21 cellular contexts compared by ENCODE assay signal in genomic region chr17:2275722-2276121, GRCh38. TPM values are rescaled to one million over a fixed set of nuclear protein-coding genes. Genes with fewer than 3 reads are reported as not detected.
DNase-seq lines count a peak whose midpoint lies in the region; ATAC-seq and TF ChIP-seq lines count a peak whose summit lies in the region.
"Had no signal": no experiment of that assay in that cellular context is flagged by ENCODE, and none has a peak within 500 bp of the region (broad histone marks: within the 10 kb centered on the region; RNA-seq: fewer than 3 reads in every experiment).

No MANE protein-coding gene starts in this region.

- no peaks in the 10 kb centered on the region for H3K4me1 ChIP-seq in neural progenitor cell
- H3K4me1 ChIP-seq in upper lobe of right lung = no peaks in the 10 kb centered on the region
- H3K4me1 ChIP-seq: A549, left lung had no signal

- H3K4me3 Mint-ChIP-seq in T-cell = peak overlapping the region in 2 of 3 donors; percentile 39 to 51
- H3K4me3 Mint-ChIP-seq in activated naive CD8-positive, alpha-beta T cell treated with anti-CD3 and anti-CD28 coated beads, Interleukin-2, amount 50 U/mL, for 24 hours = no peak overlapping the region
- no peak overlapping the region for H3K4me3 Mint-ChIP-seq in neural progenitor cell
- H3K4me3 Mint-ChIP-seq: activated B cell treated with CpG ODN at 0.5 μM for 24 hours had no signal

- ATAC-seq in T-cell (replicated peaks in 1 of 4) (peak in 3 of 4 experiments; percentile 68 to 87 (median 73)), upper lobe of right lung (no peak)
- ATAC-seq in activated naive CD8-positive, alpha-beta T cell treated with anti-CD3 and anti-CD28 coated beads, Interleukin-2, amount 50 U/mL, for 24 hours = no peak
- ATAC-seq: A549, left lung had no signal

- peaks cover 4% of the 10 kb centered on the region for H3K36me3 ChIP-seq in neural progenitor cell
- peaks cover 35% of the 10 kb centered on the region for H3K36me3 ChIP-seq in upper lobe of right lung

- no peaks in the 10 kb centered on the region for H3K9me3 Mint-ChIP-seq in T-cell
- H3K9me3 Mint-ChIP-seq in activated naive CD8-positive, alpha-beta T cell treated with anti-CD3 and anti-CD28 coated beads, Interleukin-2, amount 50 U/mL, for 24 hours = no peaks in the 10 kb centered on the region
- H3K9me3 Mint-ChIP-seq in neural progenitor cell = no peaks in the 10 kb centered on the region
- H3K9me3 Mint-ChIP-seq: activated B cell treated with CpG ODN at 0.5 μM for 24 hours had no signal

- H3K4me1 Mint-ChIP-seq in T-cell (peaks cover 54 to 59% (median 54%) of the 10 kb centered on the region in 3 donors), neural progenitor cell (no peaks in the 10 kb centered on the region)
- H3K4me1 Mint-ChIP-seq in activated naive CD8-positive, alpha-beta T cell treated with anti-CD3 and anti-CD28 coated beads, Interleukin-2, amount 50 U/mL, for 24 hours = peaks cover 49% of the 10 kb centered on the region
- H3K4me1 Mint-ChIP-seq: activated B cell treated with CpG ODN at 0.5 μM for 24 hours had no signal

- DNase-seq in activated CD8-positive, alpha-beta memory T cell treated with anti-CD3 and anti-CD28 coated beads for 24 hours = peak; percentile 55
- DNase-seq in activated CD8-positive, alpha-beta memory T cell treated with anti-CD3 and anti-CD28 coated beads, Interleukin-2, amount 50 U/mL, for 4 hours = no peak
- DNase-seq in T-cell = no peak
- no peak for DNase-seq in activated naive CD8-positive, alpha-beta T cell treated with anti-CD3 and anti-CD28 coated beads, Interleukin-2, amount 50 U/mL, for 24 hours
- no peak for DNase-seq in neural progenitor cell (ENCODE audit: low spot score)
- DNase-seq in upper lobe of right lung = no peak
- DNase-seq in C1 segment of cervical spinal cord (lab: John Stamatoyannopoulos, UW) = no peak
- no peak for DNase-seq in COR-L47 (lab: John Stamatoyannopoulos, UW)
- DNase-seq: activated B cell treated with CpG ODN at 0.5 μM for 24 hours; brain microvascular endothelial cell; glutamatergic neuron; left lung; MG63; NCI-H1436 treated with DMSO at 0.1 percent for 48 hours; NCI-H524; stimulated activated CD4-positive, alpha-beta T cell treated with anti-CD3 and anti-CD28 coated beads, Interleukin-2, amount 100 ng/mL, for 48 hours had no signal

- POLR2A ChIA-PET in T-cell (lab: Charles Lee) = no interaction called here

- H3K36me3 Mint-ChIP-seq in T-cell (peaks cover 42% of the 10 kb centered on the region), neural progenitor cell (peaks cover 15% of the 10 kb centered on the region)
- H3K36me3 Mint-ChIP-seq in activated naive CD8-positive, alpha-beta T cell treated with anti-CD3 and anti-CD28 coated beads, Interleukin-2, amount 50 U/mL, for 24 hours (ENCODE audit: low read depth) = peaks cover 45% of the 10 kb centered on the region

- no peaks in the 10 kb centered on the region for H3K79me2 ChIP-seq in neural progenitor cell (ENCODE audit: low read depth)

- H2AFZ ChIP-seq in neural progenitor cell (replicated peaks) = no peak overlapping the region

- H3K9me3 ChIP-seq in neural progenitor cell (ENCODE audit: low read depth) = no peaks in the 10 kb centered on the region
- H3K9me3 ChIP-seq in upper lobe of right lung = no peaks in the 10 kb centered on the region
- H3K9me3 ChIP-seq: A549, left lung, MG63, neutrophil had no signal

- H3K27ac Mint-ChIP-seq in T-cell (peak overlapping the region; percentile 71 to 81), neural progenitor cell (peak overlapping the region; percentile 68)
- H3K27ac Mint-ChIP-seq in activated naive CD8-positive, alpha-beta T cell treated with anti-CD3 and anti-CD28 coated beads, Interleukin-2, amount 50 U/mL, for 24 hours = peak overlapping the region; percentile 18
- H3K27ac Mint-ChIP-seq: activated B cell treated with CpG ODN at 0.5 μM for 24 hours had no signal

- H3K27me3 ChIP-seq in neural progenitor cell (no peaks in the 10 kb centered on the region), upper lobe of right lung (no peaks in the 10 kb centered on the region)
- H3K27me3 ChIP-seq: brain microvascular endothelial cell, left lung, MG63, neutrophil had no signal

- no peak overlapping the region for H3K4me3 ChIP-seq in neural progenitor cell
- no peak overlapping the region for H3K4me3 ChIP-seq in upper lobe of right lung
- H3K4me3 ChIP-seq: A549, coronary artery, left lung, MG63, smooth muscle cell had no signal

- H3K4me2 ChIP-seq in neural progenitor cell = no peak overlapping the region
- H3K4me2 ChIP-seq: A549, smooth muscle cell had no signal

- no peak overlapping the region for H3K27ac ChIP-seq in neural progenitor cell
- H3K27ac ChIP-seq in upper lobe of right lung = no peak overlapping the region
- H3K27ac ChIP-seq: A549, brain microvascular endothelial cell, coronary artery, HL-60, left lung, neutrophil had no signal

- TF ChIP-seq CTCF in neural progenitor cell (IDR thresholded peaks at IDR 0.05) = no peak
- no peak for TF ChIP-seq CTCF in upper lobe of right lung (IDR thresholded peaks at IDR 0.05)

- no peaks in the 10 kb centered on the region for H3K27me3 Mint-ChIP-seq in T-cell
- H3K27me3 Mint-ChIP-seq in activated naive CD8-positive, alpha-beta T cell treated with anti-CD3 and anti-CD28 coated beads, Interleukin-2, amount 50 U/mL, for 24 hours = no peaks in the 10 kb centered on the region
- no peaks in the 10 kb centered on the region for H3K27me3 Mint-ChIP-seq in neural progenitor cell (ENCODE audit: insufficient read depth, low read depth)
- H3K27me3 Mint-ChIP-seq: activated B cell treated with CpG ODN at 0.5 μM for 24 hours had no signal

- intact Hi-C loops in upper lobe of right lung (cut with DNase I) = no loop called here

- no peaks in the 10 kb centered on the region for H3F3A ChIP-seq in neural progenitor cell (ENCODE audit: low read depth)

- CTCF ChIA-PET in T-cell (lab: Charles Lee) = interaction anchor here in 1 of 2 donors (1.7 kb wide), 1 partner anchor 31 kb away, joined by 3 read pairs; no protein-coding TSS in a partner anchor

- no peak overlapping the region for H3K9ac ChIP-seq in neural progenitor cell

- H4K20me1 ChIP-seq in neural progenitor cell (ENCODE audit: low read depth) = no peaks in the 10 kb centered on the region

RNA-seq across cellular contexts. Expression of gene SMG6, which starts 27.9 kb away (rescaled TPM):
- 10 to 100 TPM; 42.7 to 55.4 (median 45.9) TPM for total RNA-seq in T-cell
- 19.0 and 27.0 TPM in 2 replicates for total RNA-seq in neural progenitor cell (ENCODE audit: low replicate concordance)
- total RNA-seq in upper lobe of right lung = 28.8 TPM

RNA-seq across cellular contexts. Expression of gene SRR, which starts 28.0 kb away (rescaled TPM):
- 1 to 10 TPM; 3.5 to 8.8 (median 5.2) TPM for total RNA-seq in T-cell
- 26.4 and 40.9 TPM in 2 replicates for total RNA-seq in neural progenitor cell (ENCODE audit: low replicate concordance)
- total RNA-seq in upper lobe of right lung = 6.3 TPM

Comparison
In these comparisons a context has a peak if more than half of its experiments do, and no peak if none do; other contexts are left out.
1. ATAC-seq: peak in T-cell (3 of 4); none in activated naive CD8-positive, alpha-beta T cell treated with anti-CD3 and anti-CD28 coated beads, Interleukin-2, amount 50 U/mL, for 24 hours (single experiment) and upper lobe of right lung (single experiment).
2. H3K27ac Mint-ChIP-seq: peak in every context shown above with its lines; median percentile 76 in T-cell; 68 in neural progenitor cell; 18 in activated naive CD8-positive, alpha-beta T cell treated with anti-CD3 and anti-CD28 coated beads, Interleukin-2, amount 50 U/mL, for 24 hours.
3. H3K4me3 Mint-ChIP-seq: peak in T-cell (2 of 3); none in activated naive CD8-positive, alpha-beta T cell treated with anti-CD3 and anti-CD28 coated beads, Interleukin-2, amount 50 U/mL, for 24 hours (single experiment) and neural progenitor cell (single experiment).